ENCODE assay signal across 18 cellular contexts in genomic region chr4:27490747-27491146, GRCh38.
"Had no signal": no experiment of that assay in that cellular context is flagged by ENCODE, and none has a peak within 500 bp of the region (broad histone marks: within the 10 kb centered on the region; RNA-seq: fewer than 3 reads in every experiment).

No MANE protein-coding gene starts in this region.

- H3K4me3 ChIP-seq: MG63, SJSA1, SK-N-MC had no signal

- H3K4me1 ChIP-seq: SJSA1 had no signal

- H3K36me3 ChIP-seq: MG63, SJSA1 had no signal

- DNase-seq: KBM-7, MG63, NCI-H1092, NCI-H1105 treated with DMSO at 0.1 percent for 48 hours, NCI-H1417 treated with DMSO at 0.1 percent for 48 hours, NCI-H146, NCI-H1694 treated with DMSO at 0.1 percent for 48 hours, NCI-H1930, NCI-H2081, NCI-H2107, NCI-H2227 treated with DMSO at 0.1 percent for 48 hours, NCI-H524 treated with DMSO at 0.1 percent for 48 hours, NCI-H774, Right ventricle myocardium superior, RPMI8226, SIG-M5 had no signal

- H3K27me3 ChIP-seq: MG63, SJSA1 had no signal

- H3K9me3 ChIP-seq: MG63, SJSA1 had no signal

- H3K27ac ChIP-seq: SJSA1, SK-N-MC had no signal
